In genomic region chr2:84832772-84833461, GRCh38 we compare ENCODE assay signal across 8 cellular contexts. TPM values are rescaled to one million over a fixed set of nuclear protein-coding genes. Genes with fewer than 3 reads are reported as not detected.
DNase-seq lines count a peak whose midpoint lies in the region; ATAC-seq, FAIRE-seq and TF ChIP-seq lines count a peak whose summit lies in the region.

No MANE protein-coding gene starts in this region.

- peak; percentile 56 for FAIRE-seq in GM12891 (lab: Jason Lieb, UNC)

- intact Hi-C loops in upper lobe of right lung (cut with DNase I): no loop called here

- no peak overlapping the region for H3K27ac ChIP-seq in upper lobe of right lung

- no peaks in the 10 kb centered on the region for H3K27me3 ChIP-seq in upper lobe of right lung

- H3K4me1 ChIP-seq in upper lobe of right lung: peaks cover 4% of the 10 kb centered on the region

- no peak for TF ChIP-seq CTCF in NB4 (IDR thresholded peaks at IDR 0.05; ENCODE audit: low read depth, low read length)
- TF ChIP-seq CTCF in upper lobe of right lung (IDR thresholded peaks at IDR 0.05): no peak

- DNase-seq in GM12891 (ENCODE audit: insufficient read length, low spot score) (peak; percentile 27), NB4 (ENCODE audit: low read depth) (peak; percentile 80), globus pallidus (ENCODE audit: low spot score) (peak; percentile 67), upper lobe of right lung (no peak), occipital lobe (lab: John Stamatoyannopoulos, UW) (no peak), NCI-H1092 (lab: John Stamatoyannopoulos, UW) (no peak), NCI-H128 (lab: John Stamatoyannopoulos, UW; ENCODE audit: unreplicated experiment) (no peak)

- TF ChIP-seq POLR2A in GM12891 (IDR thresholded peaks at IDR 0.05; ENCODE audit: low read depth, low read length) (no peak), NB4 (IDR thresholded peaks at IDR 0.05; ENCODE audit: extremely low read depth, insufficient read length) (no peak)

- H3K9me3 ChIP-seq in upper lobe of right lung: no peaks in the 10 kb centered on the region

- peak; percentile 90 for ATAC-seq in GM21529 (IDR thresholded peaks at IDR 0.05; ENCODE audit: unreplicated experiment)
- ATAC-seq in upper lobe of right lung: peak; percentile 84

- H3K36me3 ChIP-seq in upper lobe of right lung: no peaks in the 10 kb centered on the region

- H3K4me3 ChIP-seq in NB4 (ENCODE audit: low read depth, low read length) (no peak overlapping the region), upper lobe of right lung (no peak overlapping the region)

TF ChIP-seq in GM12891, 5 proteins besides CTCF, POLR2A, EP300 and RAD21:
- no peak for TF ChIP-seq TAF1 (IDR thresholded peaks at IDR 0.05; ENCODE audit: low read depth, low read length)
- TF ChIP-seq SPI1 (IDR thresholded peaks at IDR 0.05; ENCODE audit: low read depth, low read length): peak; percentile 43; the same call in 1 of the 2 replicates
- no peak for TF ChIP-seq PAX5 (IDR thresholded peaks at IDR 0.05; ENCODE audit: insufficient read depth, low read length, severe bottlenecking)

RNA-seq across cellular contexts. Expression of gene TRABD2A, which starts 48.0 kb away (rescaled TPM):
- 0.09 TPM for polyA plus RNA-seq in GM12891 (2012; ENCODE audit: low read depth, missing spikeins)
- total RNA-seq in upper lobe of right lung: 6.5 TPM
- 1.1 TPM for total RNA-seq in occipital lobe

Comparison
In these comparisons a context has a peak if more than half of its experiments do, and no peak if none do; other contexts are left out.
1. DNase-seq: peak in GM12891 (single experiment), NB4 (single experiment) and globus pallidus (single experiment); none in upper lobe of right lung (single experiment), occipital lobe (single experiment), NCI-H1092 (single experiment) and NCI-H128 (single experiment).